ENCODE assay signal across 14 cellular contexts in the genomic region with DNA sequence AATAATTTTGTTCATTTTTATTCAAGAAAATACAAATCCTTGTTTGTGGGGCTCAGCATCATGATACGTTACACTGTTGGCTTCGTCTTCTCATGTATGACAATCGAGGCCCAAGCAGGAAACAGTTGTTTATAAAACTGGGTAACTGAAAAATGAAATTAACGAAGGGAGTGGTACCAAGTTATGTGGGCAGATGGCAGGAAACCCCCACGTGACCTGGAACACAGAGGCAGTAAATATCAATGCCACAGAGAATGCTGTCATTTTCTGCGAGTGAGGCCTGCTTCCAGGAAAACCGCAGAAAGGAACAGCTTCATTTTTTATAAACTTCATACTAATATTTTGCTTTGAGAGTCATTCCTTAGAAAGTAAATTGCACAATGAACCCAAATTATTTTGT.
DNase-seq lines count a peak whose midpoint lies in the region; ATAC-seq and TF ChIP-seq lines count a peak whose summit lies in the region.
"Had no signal": no experiment of that assay in that cellular context is flagged by ENCODE, and none has a peak within 500 bp of the region (broad histone marks: within the 10 kb centered on the region; RNA-seq: fewer than 3 reads in every experiment).

No MANE protein-coding gene starts in this region.

- no peaks in the 10 kb centered on the region for H3K4me1 ChIP-seq in testis

- H3K9me3 Mint-ChIP-seq in T-helper 2 cell treated with Interferon-gamma antibody and Interleukin-4, amounts not matched to agents 5 μg/mL and 100 μg/mL, for 36 hours = peaks cover 5% of the 10 kb centered on the region
- H3K9me3 Mint-ChIP-seq in activated naive CD8-positive, alpha-beta T cell treated with anti-CD3 and anti-CD28 coated beads, Interleukin-2, amount 10 ng/mL, durations not matched to agents 7 days and 5 days = no peaks in the 10 kb centered on the region

- TF ChIP-seq CTCF in testis (IDR thresholded peaks at IDR 0.05) = no peak

- no peaks in the 10 kb centered on the region for H3K9me3 ChIP-seq in testis
- H3K9me3 ChIP-seq: SK-N-SH had no signal

- peak overlapping the region; percentile 98 for H3K27ac Mint-ChIP-seq in T-helper 2 cell treated with Interferon-gamma antibody and Interleukin-4, amounts not matched to agents 5 μg/mL and 100 μg/mL, for 36 hours
- peak overlapping the region; percentile 96 for H3K27ac Mint-ChIP-seq in activated naive CD8-positive, alpha-beta T cell treated with anti-CD3 and anti-CD28 coated beads, Interleukin-2, amount 10 ng/mL, durations not matched to agents 7 days and 5 days
- H3K27ac Mint-ChIP-seq: type B pancreatic cell had no signal

- H3K27me3 ChIP-seq in testis = no peaks in the 10 kb centered on the region

- H3K36me3 ChIP-seq in testis (ENCODE audit: low read depth, missing control alignments) = no peaks in the 10 kb centered on the region

- 46 to 60% methylated on average over 7 of the region's 7 CpGs for WGBS in testis, 2 donors

- H3K27me3 Mint-ChIP-seq in T-helper 2 cell treated with Interferon-gamma antibody and Interleukin-4, amounts not matched to agents 5 μg/mL and 100 μg/mL, for 36 hours (ENCODE audit: low read depth) = no peaks in the 10 kb centered on the region
- no peaks in the 10 kb centered on the region for H3K27me3 Mint-ChIP-seq in activated naive CD8-positive, alpha-beta T cell treated with anti-CD3 and anti-CD28 coated beads, Interleukin-2, amount 10 ng/mL, durations not matched to agents 7 days and 5 days

- TF ChIP-seq POLR2A in testis (IDR thresholded peaks at IDR 0.05) = no peak

- H3K36me3 Mint-ChIP-seq in T-helper 2 cell treated with Interferon-gamma antibody and Interleukin-4, amounts not matched to agents 5 μg/mL and 100 μg/mL, for 36 hours (ENCODE audit: low read depth) = peaks cover 9% of the 10 kb centered on the region
- no peaks in the 10 kb centered on the region for H3K36me3 Mint-ChIP-seq in activated naive CD8-positive, alpha-beta T cell treated with anti-CD3 and anti-CD28 coated beads, Interleukin-2, amount 10 ng/mL, durations not matched to agents 7 days and 5 days
- H3K36me3 Mint-ChIP-seq: type B pancreatic cell had no signal

- peak; percentile 60 for ATAC-seq in GM19395 (IDR thresholded peaks at IDR 0.05; ENCODE audit: unreplicated experiment)
- ATAC-seq in activated naive CD8-positive, alpha-beta T cell treated with anti-CD3 and anti-CD28 coated beads, Interleukin-2, amount 10 ng/mL, durations not matched to agents 7 days and 5 days (ENCODE audit: low read depth) = peak; percentile 69
- ATAC-seq in HG03469 (IDR thresholded peaks at IDR 0.05; ENCODE audit: unreplicated experiment) = no peak

- DNase-seq in T-helper 2 cell treated with Interferon-gamma antibody and Interleukin-4, amounts not matched to agents 5 μg/mL and 100 μg/mL, for 36 hours (ENCODE audit: low spot score) = peak; percentile 60
- no peak for DNase-seq in activated naive CD8-positive, alpha-beta T cell treated with anti-CD3 and anti-CD28 coated beads, Interleukin-2, amount 10 ng/mL, durations not matched to agents 7 days and 5 days
- peak; percentile 28 to 61 for DNase-seq in stimulated activated CD4-positive, alpha-beta T cell treated with anti-CD3 and anti-CD28 coated beads, Interleukin-4, amount 100 ng/mL, for 48 hours (ENCODE audit: low read depth in 2 of 2)
- DNase-seq in effector CD4-positive, alpha-beta T cell = no peak
- no peak for DNase-seq in activated CD8-positive, alpha-beta memory T cell treated with anti-CD3 and anti-CD28 coated beads, Interleukin-2, amount 50 U/mL, for 4 hours
- DNase-seq in testis = no peak
- DNase-seq: NCI-H774, SK-N-SH had no signal

- no peak overlapping the region for H3K27ac ChIP-seq in testis
- H3K27ac ChIP-seq: HL-60 had no signal

- peak overlapping the region; percentile 80 for H3K4me3 Mint-ChIP-seq in T-helper 2 cell treated with Interferon-gamma antibody and Interleukin-4, amounts not matched to agents 5 μg/mL and 100 μg/mL, for 36 hours
- H3K4me3 Mint-ChIP-seq in activated naive CD8-positive, alpha-beta T cell treated with anti-CD3 and anti-CD28 coated beads, Interleukin-2, amount 10 ng/mL, durations not matched to agents 7 days and 5 days = peak overlapping the region; percentile 56
- H3K4me3 Mint-ChIP-seq: neural crest cell, type B pancreatic cell had no signal

- intact Hi-C loops in testis (cut with DNase I; ENCODE audit: low total_unique reads) = no loop called here

- peaks cover 22% of the 10 kb centered on the region for H3K4me1 Mint-ChIP-seq in T-helper 2 cell treated with Interferon-gamma antibody and Interleukin-4, amounts not matched to agents 5 μg/mL and 100 μg/mL, for 36 hours (ENCODE audit: low read depth)
- H3K4me1 Mint-ChIP-seq in activated naive CD8-positive, alpha-beta T cell treated with anti-CD3 and anti-CD28 coated beads, Interleukin-2, amount 10 ng/mL, durations not matched to agents 7 days and 5 days = peaks cover 17% of the 10 kb centered on the region
- H3K4me1 Mint-ChIP-seq: neural crest cell had no signal

- POLR2A ChIA-PET in activated naive CD8-positive, alpha-beta T cell treated with anti-CD3 and anti-CD28 coated beads, Interleukin-2, amount 10 ng/mL, durations not matched to agents 7 days and 5 days (lab: Charles Lee) = no interaction called here

- no peak overlapping the region for H3K4me3 ChIP-seq in testis
- H3K4me3 ChIP-seq: smooth muscle cell had no signal

Comparison
In these comparisons a context has a peak if more than half of its experiments do, and no peak if none do; other contexts are left out.
1. DNase-seq: peak in T-helper 2 cell treated with Interferon-gamma antibody and Interleukin-4, amounts not matched to agents 5 μg/mL and 100 μg/mL, for 36 hours (single experiment) and stimulated activated CD4-positive, alpha-beta T cell treated with anti-CD3 and anti-CD28 coated beads, Interleukin-4, amount 100 ng/mL, for 48 hours (2 of 2); none in activated naive CD8-positive, alpha-beta T cell treated with anti-CD3 and anti-CD28 coated beads, Interleukin-2, amount 10 ng/mL, durations not matched to agents 7 days and 5 days (single experiment), effector CD4-positive, alpha-beta T cell (single experiment), activated CD8-positive, alpha-beta memory T cell treated with anti-CD3 and anti-CD28 coated beads, Interleukin-2, amount 50 U/mL, for 4 hours (single experiment) and testis (single experiment).